8 cellular contexts compared by ENCODE assay signal in genomic region chr10:72353963-72354355, GRCh38. TPM values are rescaled to one million over a fixed set of nuclear protein-coding genes. Genes with fewer than 3 reads are reported as not detected.
DNase-seq lines count a peak whose midpoint lies in the region; ATAC-seq and TF ChIP-seq lines count a peak whose summit lies in the region.

No MANE protein-coding gene starts in this region.

- intact Hi-C loops in prostate gland (cut with DNase I) = no loop called here

- H3K27me3 ChIP-seq in cardiac muscle cell (no peaks in the 10 kb centered on the region), prostate gland (replicated peaks; ENCODE audit: insufficient read depth) (no peaks in the 10 kb centered on the region)

- CTCF ChIA-PET in WTC11 (lab: Charles Lee) = interaction anchor here (0.6 to 2.8 kb wide), 6 partner anchors 10 to 742 kb away, joined by 3 to 13 read pairs (median 4); no protein-coding TSS in a partner anchor

- H3K27ac Mint-ChIP-seq in WTC11 = peak overlapping the region; percentile 99

- H3K9me3 ChIP-seq in cardiac muscle cell (ENCODE audit: low read depth) (no peaks in the 10 kb centered on the region), prostate gland (no peaks in the 10 kb centered on the region)

- TF ChIP-seq POLR2A in prostate gland (IDR thresholded peaks at IDR 0.05) = no peak

- TF ChIP-seq CTCF in WTC11 (IDR thresholded peaks at IDR 0.05) (no peak), cardiac muscle cell (IDR thresholded peaks at IDR 0.05; ENCODE audit: low read depth, low read length) (no peak), prostate gland (IDR thresholded peaks at IDR 0.05) (no peak)

- peaks cover 27% of the 10 kb centered on the region for H3K4me1 Mint-ChIP-seq in WTC11

- POLR2A ChIA-PET in WTC11 (lab: Charles Lee) = interaction anchor here (0.6 to 2.4 kb wide), 3 partner anchors 10 to 331 kb away, joined by 3 to 5 read pairs (median 4); no protein-coding TSS in a partner anchor

- H3K4me3 ChIP-seq in cardiac muscle cell (peak overlapping the region; percentile 77), prostate gland (peak overlapping the region; percentile 53 to 81)

- no peaks in the 10 kb centered on the region for H3K9me3 Mint-ChIP-seq in WTC11

- H3K4me3 Mint-ChIP-seq in WTC11 = peak overlapping the region; percentile 96

- DNase-seq in EL (peak; percentile 37), WTC11 (ENCODE audit: low spot score) (no peak), cardiac muscle cell (ENCODE audit: low read depth in 1 of 2, low spot score in 1 of 2) (peak; percentile 45 to 56), prostate gland (ENCODE audit: low spot score) (no peak), NCI-H226 (no peak), OCI-M2 (lab: John Stamatoyannopoulos, UW; ENCODE audit: unreplicated experiment) (no peak)

- H3K27ac ChIP-seq in cardiac muscle cell (peak overlapping the region; percentile 98), prostate gland (peak overlapping the region; percentile 91 to 97)

- ATAC-seq in HG02759 (IDR thresholded peaks at IDR 0.05; ENCODE audit: unreplicated experiment) (peak; percentile 16), WTC11 (peak; percentile 3), GM18861 (IDR thresholded peaks at IDR 0.05; ENCODE audit: unreplicated experiment) (no peak)

- peaks cover 7% of the 10 kb centered on the region for H3K4me1 ChIP-seq in cardiac muscle cell (ENCODE audit: low read depth)
- H3K4me1 ChIP-seq in prostate gland (replicated peaks) = peaks cover 11% of the 10 kb centered on the region

- H3K36me3 ChIP-seq in cardiac muscle cell (no peaks in the 10 kb centered on the region), prostate gland (no peaks in the 10 kb centered on the region)

- 2% methylated on average over 19 of the region's 23 CpGs for WGBS in prostate gland

- H3K27me3 Mint-ChIP-seq in WTC11 (ENCODE audit: low read depth) = no peaks in the 10 kb centered on the region

- no peaks in the 10 kb centered on the region for H3K36me3 Mint-ChIP-seq in WTC11

TF ChIP-seq in WTC11, 78 proteins besides CTCF, POLR2A, EP300 and RAD21:
- TF ChIP-seq FOXK1 (CRISPR knock-in tag; IDR thresholded peaks at IDR 0.05) (0 out of 2 replicates have a peak, but pooled peaks have one; percentile 41), ZNF232 (CRISPR knock-in tag; IDR thresholded peaks at IDR 0.05) (no peak), ZBTB21 (CRISPR knock-in tag; IDR thresholded peaks at IDR 0.05; ENCODE audit: borderline replicate concordance) (no peak), ZSCAN18 (CRISPR knock-in tag; IDR thresholded peaks at IDR 0.05) (no peak), NR2C2 (CRISPR knock-in tag; IDR thresholded peaks at IDR 0.05) (no peak), FOXP4 (CRISPR knock-in tag; IDR thresholded peaks at IDR 0.05) (0 out of 2 replicates have a peak, but pooled peaks have one; percentile 39), E2F5 (CRISPR knock-in tag; IDR thresholded peaks at IDR 0.05) (no peak), ZNF263 (CRISPR knock-in tag; IDR thresholded peaks at IDR 0.05; ENCODE audit: low read depth) (no peak)

RNA-seq across cellular contexts. Expression of gene DNAJB12, which starts 0.8 kb away (rescaled TPM):
- total RNA-seq in WTC11 (2021) (19.3 to 21.6 TPM (median 20.0 TPM) in 3 replicates), cardiac muscle cell (29.3 and 32.0 TPM in 2 replicates), prostate gland (10 to 100 TPM; 33.0 to 55.9 TPM)
- 23.8 and 34.2 TPM in 2 replicates for polyA plus RNA-seq in cardiac muscle cell

Comparison
In these comparisons a context has a peak if more than half of its experiments do, and no peak if none do; other contexts are left out.
1. DNase-seq: peak in EL (single experiment) and cardiac muscle cell (2 of 2); none in WTC11 (single experiment), prostate gland (single experiment), NCI-H226 (single experiment) and OCI-M2 (single experiment).